Comparison of ENCODE assay signal across 1 cellular context in genomic region chr10:133275683-133276092, GRCh38.
TF ChIP-seq lines count a peak whose summit lies in the region.

No MANE protein-coding gene starts in this region.

TF ChIP-seq in H1, 55 proteins besides CTCF, POLR2A, EP300 and RAD21 (continued from another document):
- TF ChIP-seq, protein P1, sequence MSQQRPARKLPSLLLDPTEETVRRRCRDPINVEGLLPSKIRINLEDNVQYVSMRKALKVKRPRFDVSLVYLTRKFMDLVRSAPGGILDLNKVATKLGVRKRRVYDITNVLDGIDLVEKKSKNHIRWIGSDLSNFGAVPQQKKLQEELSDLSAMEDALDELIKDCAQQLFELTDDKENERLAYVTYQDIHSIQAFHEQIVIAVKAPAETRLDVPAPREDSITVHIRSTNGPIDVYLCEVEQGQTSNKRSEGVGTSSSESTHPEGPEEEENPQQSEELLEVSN (IDR thresholded peaks at IDR 0.05) = no peak
- no peak for TF ChIP-seq SIN3A (conservative IDR thresholded peaks at IDR 0.05 in 1 of 2, IDR thresholded peaks at IDR 0.05 in 1 of 2; ENCODE audit: low read depth in 1 of 2, low read length in 2 of 2)
- TF ChIP-seq GTF2F1 (IDR thresholded peaks at IDR 0.05; ENCODE audit: borderline replicate concordance, low read depth, low read length) = no peak
- TF ChIP-seq MAFK (IDR thresholded peaks at IDR 0.05; ENCODE audit: low read depth, low read length) = no peak
- TF ChIP-seq USF2 (IDR thresholded peaks at IDR 0.05; ENCODE audit: low read length) = no peak
- no peak for TF ChIP-seq TBP (IDR thresholded peaks at IDR 0.05; ENCODE audit: low read depth, low read length)
- TF ChIP-seq HDAC2 (IDR thresholded peaks at IDR 0.05; ENCODE audit: borderline replicate concordance in 1 of 2, low read depth in 2 of 2, low read length in 2 of 2) = no peak
- TF ChIP-seq KDM4A (IDR thresholded peaks at IDR 0.05; ENCODE audit: low read depth, low read length, severe bottlenecking) = no peak
- no peak for TF ChIP-seq SP1 (IDR thresholded peaks at IDR 0.05; ENCODE audit: low read depth, low read length)
- TF ChIP-seq SAP30 (IDR thresholded peaks at IDR 0.05; ENCODE audit: insufficient read depth, insufficient replicate concordance, low read length) = no peak
- no peak for TF ChIP-seq EZH2 (IDR thresholded peaks at IDR 0.05; ENCODE audit: low read depth, low read length, severe bottlenecking)
- no peak for TF ChIP-seq SP4 (IDR thresholded peaks at IDR 0.05; ENCODE audit: low read length)
